In genomic region chr1:94723899-94724298, GRCh38 we compare ENCODE assay signal across 1 cellular context.
TF ChIP-seq lines count a peak whose summit lies in the region.

No MANE protein-coding gene starts in this region.

TF ChIP-seq in IMR-90, 13 proteins besides CTCF, POLR2A, EP300 and RAD21:
- TF ChIP-seq MXI1 (IDR thresholded peaks at IDR 0.05; ENCODE audit: borderline replicate concordance, low read depth, low read length), result no peak
- TF ChIP-seq SMC3 (IDR thresholded peaks at IDR 0.05; ENCODE audit: low read depth, low read length), result no peak
- no peak for TF ChIP-seq ELK1 (IDR thresholded peaks at IDR 0.05; ENCODE audit: borderline replicate concordance, low read depth, low read length)
- TF ChIP-seq RFX5 (IDR thresholded peaks at IDR 0.05; ENCODE audit: low read depth, low read length), result no peak
- TF ChIP-seq MAFK (IDR thresholded peaks at IDR 0.05; ENCODE audit: low read depth, low read length), result no peak
- no peak for TF ChIP-seq RCOR1 (IDR thresholded peaks at IDR 0.05; ENCODE audit: insufficient replicate concordance, low read length)
TF ChIP-seq in IMR-90: peak in this region for 0.
